In genomic region chr10:97736902-97737769, GRCh38 we compare ENCODE assay signal across 1 cellular context.
A peak's percentile ranks its signal among the peaks of the same experiment; 100 is the strongest.
TF ChIP-seq lines count a peak whose summit lies in the region.

ZFYVE27 (plus strand) TSS chr10:97737128; CDS start chr10:97738478, 1,350 bp downstream.

TF ChIP-seq in HepG2, 621 proteins besides CTCF, POLR2A, EP300 and RAD21 (continued from another document and continues in another):
- TF ChIP-seq, protein P1, sequence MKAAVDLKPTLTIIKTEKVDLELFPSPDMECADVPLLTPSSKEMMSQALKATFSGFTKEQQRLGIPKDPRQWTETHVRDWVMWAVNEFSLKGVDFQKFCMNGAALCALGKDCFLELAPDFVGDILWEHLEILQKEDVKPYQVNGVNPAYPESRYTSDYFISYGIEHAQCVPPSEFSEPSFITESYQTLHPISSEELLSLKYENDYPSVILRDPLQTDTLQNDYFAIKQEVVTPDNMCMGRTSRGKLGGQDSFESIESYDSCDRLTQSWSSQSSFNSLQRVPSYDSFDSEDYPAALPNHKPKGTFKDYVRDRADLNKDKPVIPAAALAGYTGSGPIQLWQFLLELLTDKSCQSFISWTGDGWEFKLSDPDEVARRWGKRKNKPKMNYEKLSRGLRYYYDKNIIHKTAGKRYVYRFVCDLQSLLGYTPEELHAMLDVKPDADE (CRISPR knock-in tag; IDR thresholded peaks at IDR 0.05), result no peak; the same call in 1 of the 2 replicates
- peak; percentile 80 for TF ChIP-seq ZSCAN25 (CRISPR knock-in tag; IDR thresholded peaks at IDR 0.05)
- TF ChIP-seq TGIF2 (CRISPR knock-in tag; IDR thresholded peaks at IDR 0.05), result peak; percentile 59; the same call in 1 of the 2 replicates
- peak; percentile 93; the same call in 1 of the 2 replicates for TF ChIP-seq GPN1 (CRISPR knock-in tag; IDR thresholded peaks at IDR 0.05; ENCODE audit: borderline replicate concordance)
- TF ChIP-seq, protein P2, sequence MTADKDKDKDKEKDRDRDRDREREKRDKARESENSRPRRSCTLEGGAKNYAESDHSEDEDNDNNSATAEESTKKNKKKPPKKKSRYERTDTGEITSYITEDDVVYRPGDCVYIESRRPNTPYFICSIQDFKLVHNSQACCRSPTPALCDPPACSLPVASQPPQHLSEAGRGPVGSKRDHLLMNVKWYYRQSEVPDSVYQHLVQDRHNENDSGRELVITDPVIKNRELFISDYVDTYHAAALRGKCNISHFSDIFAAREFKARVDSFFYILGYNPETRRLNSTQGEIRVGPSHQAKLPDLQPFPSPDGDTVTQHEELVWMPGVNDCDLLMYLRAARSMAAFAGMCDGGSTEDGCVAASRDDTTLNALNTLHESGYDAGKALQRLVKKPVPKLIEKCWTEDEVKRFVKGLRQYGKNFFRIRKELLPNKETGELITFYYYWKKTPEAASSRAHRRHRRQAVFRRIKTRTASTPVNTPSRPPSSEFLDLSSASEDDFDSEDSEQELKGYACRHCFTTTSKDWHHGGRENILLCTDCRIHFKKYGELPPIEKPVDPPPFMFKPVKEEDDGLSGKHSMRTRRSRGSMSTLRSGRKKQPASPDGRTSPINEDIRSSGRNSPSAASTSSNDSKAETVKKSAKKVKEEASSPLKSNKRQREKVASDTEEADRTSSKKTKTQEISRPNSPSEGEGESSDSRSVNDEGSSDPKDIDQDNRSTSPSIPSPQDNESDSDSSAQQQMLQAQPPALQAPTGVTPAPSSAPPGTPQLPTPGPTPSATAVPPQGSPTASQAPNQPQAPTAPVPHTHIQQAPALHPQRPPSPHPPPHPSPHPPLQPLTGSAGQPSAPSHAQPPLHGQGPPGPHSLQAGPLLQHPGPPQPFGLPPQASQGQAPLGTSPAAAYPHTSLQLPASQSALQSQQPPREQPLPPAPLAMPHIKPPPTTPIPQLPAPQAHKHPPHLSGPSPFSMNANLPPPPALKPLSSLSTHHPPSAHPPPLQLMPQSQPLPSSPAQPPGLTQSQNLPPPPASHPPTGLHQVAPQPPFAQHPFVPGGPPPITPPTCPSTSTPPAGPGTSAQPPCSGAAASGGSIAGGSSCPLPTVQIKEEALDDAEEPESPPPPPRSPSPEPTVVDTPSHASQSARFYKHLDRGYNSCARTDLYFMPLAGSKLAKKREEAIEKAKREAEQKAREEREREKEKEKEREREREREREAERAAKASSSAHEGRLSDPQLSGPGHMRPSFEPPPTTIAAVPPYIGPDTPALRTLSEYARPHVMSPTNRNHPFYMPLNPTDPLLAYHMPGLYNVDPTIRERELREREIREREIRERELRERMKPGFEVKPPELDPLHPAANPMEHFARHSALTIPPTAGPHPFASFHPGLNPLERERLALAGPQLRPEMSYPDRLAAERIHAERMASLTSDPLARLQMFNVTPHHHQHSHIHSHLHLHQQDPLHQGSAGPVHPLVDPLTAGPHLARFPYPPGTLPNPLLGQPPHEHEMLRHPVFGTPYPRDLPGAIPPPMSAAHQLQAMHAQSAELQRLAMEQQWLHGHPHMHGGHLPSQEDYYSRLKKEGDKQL (CRISPR knock-in tag; IDR thresholded peaks at IDR 0.05; ENCODE audit: low read depth), result peak; percentile 63; the same call in 1 of the 2 replicates
- TF ChIP-seq, protein P3, sequence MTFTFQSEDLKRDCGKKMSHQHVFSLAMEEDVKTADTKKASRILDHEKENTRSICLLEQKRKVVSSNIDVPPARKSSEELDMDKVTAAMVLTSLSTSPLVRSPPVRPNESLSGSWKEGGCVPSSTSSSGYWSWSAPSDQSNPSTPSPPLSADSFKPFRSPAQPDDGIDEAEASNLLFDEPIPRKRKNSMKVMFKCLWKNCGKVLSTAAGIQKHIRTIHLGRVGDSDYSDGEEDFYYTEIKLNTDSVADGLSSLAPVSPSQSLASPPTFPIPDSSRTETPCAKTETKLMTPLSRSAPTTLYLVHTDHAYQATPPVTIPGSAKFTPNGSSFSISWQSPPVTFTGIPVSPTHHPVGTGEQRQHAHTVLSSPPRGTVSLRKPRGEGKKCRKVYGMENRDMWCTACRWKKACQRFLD (CRISPR knock-in tag; IDR thresholded peaks at IDR 0.05; ENCODE audit: borderline replicate concordance), result peak; percentile 98
- TF ChIP-seq ZNF468 (CRISPR knock-in tag; IDR thresholded peaks at IDR 0.05), result peak; percentile 95
- peak; percentile 66; the same call in 1 of the 2 replicates for TF ChIP-seq MLXIP (CRISPR knock-in tag; IDR thresholded peaks at IDR 0.05; ENCODE audit: borderline replicate concordance)
- TF ChIP-seq ZSCAN20 (CRISPR knock-in tag; IDR thresholded peaks at IDR 0.05; ENCODE audit: borderline replicate concordance), result 0 out of 2 replicates have a peak, but pooled peaks have one; percentile 54
- peak; percentile 83; the same call in 1 of the 2 replicates for TF ChIP-seq KMT2A (CRISPR knock-in tag; IDR thresholded peaks at IDR 0.05)
- peak; percentile 55; the same call in 1 of the 2 replicates for TF ChIP-seq SAFB2 (CRISPR knock-in tag; IDR thresholded peaks at IDR 0.05; ENCODE audit: borderline replicate concordance, low read depth)
- peak; percentile 96 for TF ChIP-seq DNMT3B (CRISPR knock-in tag; conservative IDR thresholded peaks at IDR 0.05)
- peak; percentile 92 for TF ChIP-seq TAF1 (CRISPR knock-in tag; IDR thresholded peaks at IDR 0.05)
- peak; percentile 98 for TF ChIP-seq ZNF580 (CRISPR knock-in tag; IDR thresholded peaks at IDR 0.05; ENCODE audit: borderline replicate concordance, low read depth)
- TF ChIP-seq ZNF34 (CRISPR knock-in tag; IDR thresholded peaks at IDR 0.05; ENCODE audit: borderline replicate concordance), result no peak; the same call in 1 of the 2 replicates
- peak; percentile 50; the same call in 1 of the 2 replicates for TF ChIP-seq BCL6 (CRISPR knock-in tag; IDR thresholded peaks at IDR 0.05)
- TF ChIP-seq, protein P4, sequence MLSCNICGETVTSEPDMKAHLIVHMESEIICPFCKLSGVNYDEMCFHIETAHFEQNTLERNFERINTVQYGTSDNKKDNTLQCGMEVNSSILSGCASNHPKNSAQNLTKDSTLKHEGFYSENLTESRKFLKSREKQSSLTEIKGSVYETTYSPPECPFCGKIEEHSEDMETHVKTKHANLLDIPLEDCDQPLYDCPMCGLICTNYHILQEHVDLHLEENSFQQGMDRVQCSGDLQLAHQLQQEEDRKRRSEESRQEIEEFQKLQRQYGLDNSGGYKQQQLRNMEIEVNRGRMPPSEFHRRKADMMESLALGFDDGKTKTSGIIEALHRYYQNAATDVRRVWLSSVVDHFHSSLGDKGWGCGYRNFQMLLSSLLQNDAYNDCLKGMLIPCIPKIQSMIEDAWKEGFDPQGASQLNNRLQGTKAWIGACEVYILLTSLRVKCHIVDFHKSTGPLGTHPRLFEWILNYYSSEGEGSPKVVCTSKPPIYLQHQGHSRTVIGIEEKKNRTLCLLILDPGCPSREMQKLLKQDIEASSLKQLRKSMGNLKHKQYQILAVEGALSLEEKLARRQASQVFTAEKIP (CRISPR knock-in tag; IDR thresholded peaks at IDR 0.05; ENCODE audit: borderline replicate concordance), result no peak
- TF ChIP-seq ZNF713 (CRISPR knock-in tag; IDR thresholded peaks at IDR 0.05), result no peak; the same call in 1 of the 2 replicates
- peak; percentile 99 for TF ChIP-seq ZNF225 (CRISPR knock-in tag; IDR thresholded peaks at IDR 0.05)
- TF ChIP-seq ZNF382 (CRISPR knock-in tag; IDR thresholded peaks at IDR 0.05; ENCODE audit: borderline replicate concordance), result no peak
- TF ChIP-seq PHF8 (CRISPR knock-in tag; IDR thresholded peaks at IDR 0.05), result peak; percentile 96
- TF ChIP-seq ZNF232 (CRISPR knock-in tag; IDR thresholded peaks at IDR 0.05; ENCODE audit: borderline replicate concordance), result peak; percentile 97
- peak; percentile 67 for TF ChIP-seq RFXANK (CRISPR knock-in tag; IDR thresholded peaks at IDR 0.05)
- peak; percentile 90 for TF ChIP-seq KAT8 (CRISPR knock-in tag; IDR thresholded peaks at IDR 0.05)
- TF ChIP-seq ZNF772 (CRISPR knock-in tag; IDR thresholded peaks at IDR 0.05), result peak; percentile 95
- TF ChIP-seq HMGXB4 (CRISPR knock-in tag; IDR thresholded peaks at IDR 0.05; ENCODE audit: borderline replicate concordance in 1 of 2, low read depth in 1 of 2), result peak; percentile 73 to 75; a peak in 2 of 4 replicates
- peak; percentile 94 for TF ChIP-seq HOXA9 (CRISPR knock-in tag; IDR thresholded peaks at IDR 0.05; ENCODE audit: borderline replicate concordance)
- no peak for TF ChIP-seq MLLT10 (CRISPR knock-in tag; IDR thresholded peaks at IDR 0.05)
- no peak for TF ChIP-seq MBNL3 (CRISPR knock-in tag; conservative IDR thresholded peaks at IDR 0.05)
- TF ChIP-seq, protein P5, sequence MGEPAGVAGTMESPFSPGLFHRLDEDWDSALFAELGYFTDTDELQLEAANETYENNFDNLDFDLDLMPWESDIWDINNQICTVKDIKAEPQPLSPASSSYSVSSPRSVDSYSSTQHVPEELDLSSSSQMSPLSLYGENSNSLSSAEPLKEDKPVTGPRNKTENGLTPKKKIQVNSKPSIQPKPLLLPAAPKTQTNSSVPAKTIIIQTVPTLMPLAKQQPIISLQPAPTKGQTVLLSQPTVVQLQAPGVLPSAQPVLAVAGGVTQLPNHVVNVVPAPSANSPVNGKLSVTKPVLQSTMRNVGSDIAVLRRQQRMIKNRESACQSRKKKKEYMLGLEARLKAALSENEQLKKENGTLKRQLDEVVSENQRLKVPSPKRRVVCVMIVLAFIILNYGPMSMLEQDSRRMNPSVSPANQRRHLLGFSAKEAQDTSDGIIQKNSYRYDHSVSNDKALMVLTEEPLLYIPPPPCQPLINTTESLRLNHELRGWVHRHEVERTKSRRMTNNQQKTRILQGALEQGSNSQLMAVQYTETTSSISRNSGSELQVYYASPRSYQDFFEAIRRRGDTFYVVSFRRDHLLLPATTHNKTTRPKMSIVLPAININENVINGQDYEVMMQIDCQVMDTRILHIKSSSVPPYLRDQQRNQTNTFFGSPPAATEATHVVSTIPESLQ (CRISPR knock-in tag; conservative IDR thresholded peaks at IDR 0.05), result no peak
- no peak for TF ChIP-seq RBAK (CRISPR knock-in tag; IDR thresholded peaks at IDR 0.05)
- no peak for TF ChIP-seq U2AF2 (IDR thresholded peaks at IDR 0.05; ENCODE audit: low read depth, low read length)
- peak; percentile 100 for TF ChIP-seq CSRNP1 (CRISPR knock-in tag; IDR thresholded peaks at IDR 0.05)
- peak; percentile 94 for TF ChIP-seq ZNF567 (CRISPR knock-in tag; IDR thresholded peaks at IDR 0.05; ENCODE audit: borderline replicate concordance)
- TF ChIP-seq PHF5A (CRISPR knock-in tag; IDR thresholded peaks at IDR 0.05; ENCODE audit: low read depth, unreplicated experiment), result peak; percentile 55
- peak; percentile 100 for TF ChIP-seq MAX (IDR thresholded peaks at IDR 0.05)
- peak; percentile 45 for TF ChIP-seq TEAD3 (CRISPR knock-in tag; optimal IDR thresholded peaks at IDR 0.05; ENCODE audit: borderline replicate concordance)
- peak; percentile 97 for TF ChIP-seq ZNF343 (CRISPR knock-in tag; IDR thresholded peaks at IDR 0.05)
- TF ChIP-seq DMAP1 (CRISPR knock-in tag; IDR thresholded peaks at IDR 0.05), result peak; percentile 81
- peak; percentile 90; the same call in 1 of the 2 replicates for TF ChIP-seq ZNF784 (CRISPR knock-in tag; IDR thresholded peaks at IDR 0.05; ENCODE audit: borderline replicate concordance)
- peak; percentile 58 for TF ChIP-seq ZNF143 (CRISPR knock-in tag; IDR thresholded peaks at IDR 0.05)
- peak; percentile 72 for TF ChIP-seq NCOA2 (CRISPR knock-in tag; IDR thresholded peaks at IDR 0.05)
